ENCODE assay signal across 22 cellular contexts in genomic region chr6:20379231-20379630, GRCh38.
"Had no signal": no experiment of that assay in that cellular context is flagged by ENCODE, and none has a peak within 500 bp of the region (broad histone marks: within the 10 kb centered on the region; RNA-seq: fewer than 3 reads in every experiment).

No MANE protein-coding gene starts in this region.

- ATAC-seq: activated T-cell treated with anti-CD3 and anti-CD28 coated beads, Interleukin-2, amount 50 U/mL, for 72 hours; body of pancreas; natural killer cell had no signal

- H3K9me3 ChIP-seq: body of pancreas, left ventricle myocardium inferior, neutrophil, tibial nerve, uterus had no signal

- H3K4me3 ChIP-seq: body of pancreas, left ventricle myocardium inferior, tibial nerve, uterus had no signal

- FAIRE-seq: colon, TTC549 had no signal

- H3K4me1 ChIP-seq: body of pancreas, left ventricle myocardium inferior, uterus had no signal

- H3K4me3 Mint-ChIP-seq: activated B cell treated with CpG ODN at 0.5 μM for 24 hours; activated CD4-positive, alpha-beta T cell treated with anti-CD3 and anti-CD28 coated beads, Interleukin-2, amount 10 ng/mL, durations not matched to agents 24 days and 14 days; activated naive CD8-positive, alpha-beta T cell; activated T-cell treated with anti-CD3 and anti-CD28 coated beads, Interleukin-2, amount 50 U/mL, for 72 hours; memory B cell; natural killer cell had no signal

- H3K36me3 ChIP-seq: left ventricle myocardium inferior, neutrophil, tibial nerve, uterus had no signal

- H3K27ac ChIP-seq: body of pancreas, left ventricle myocardium inferior, neutrophil, tibial nerve, uterus had no signal

- H3K9me3 Mint-ChIP-seq: activated B cell treated with CpG ODN at 0.5 μM for 24 hours; activated T-cell treated with anti-CD3 and anti-CD28 coated beads, Interleukin-2, amount 50 U/mL, for 72 hours; memory B cell; natural killer cell had no signal

- H3K27ac Mint-ChIP-seq: activated B cell treated with CpG ODN at 0.5 μM for 24 hours; activated CD4-positive, alpha-beta T cell treated with anti-CD3 and anti-CD28 coated beads, Interleukin-2, amount 10 ng/mL, durations not matched to agents 24 days and 14 days; activated naive CD8-positive, alpha-beta T cell; activated T-cell treated with anti-CD3 and anti-CD28 coated beads, Interleukin-2, amount 50 U/mL, for 72 hours; memory B cell had no signal

- DNase-seq: activated B cell treated with CpG ODN at 0.5 μM for 24 hours; activated CD4-positive, alpha-beta T cell treated with anti-CD3 and anti-CD28 coated beads, Interleukin-2, amount 10 ng/mL, durations not matched to agents 24 days and 14 days; activated CD8-positive, alpha-beta memory T cell treated with anti-CD3 and anti-CD28 coated beads, Interleukin-2, amount 50 U/mL, for 48 hours; activated gamma-delta T cell; activated T-cell treated with anti-CD3 and anti-CD28 coated beads, Interleukin-2, amount 50 U/mL, for 72 hours; amniotic stem cell; body of pancreas; caudate nucleus; glutamatergic neuron; left ventricle myocardium inferior; natural killer cell; stimulated activated CD4-positive, alpha-beta T cell treated with anti-CD3 and anti-CD28 coated beads, Interleukin-4, amount 100 ng/mL, for 4 hours; stimulated activated CD8-positive, alpha-beta memory T cell treated with anti-CD3 and anti-CD28 coated beads, Interleukin-4, amount 100 ng/mL, for 48 hours; stimulated activated naive CD4-positive, alpha-beta T cell treated with Interleukin-2 at 50 U/mL for 16 hours; substantia nigra; uterus had no signal

- H3K27me3 Mint-ChIP-seq: activated CD4-positive, alpha-beta T cell treated with anti-CD3 and anti-CD28 coated beads, Interleukin-2, amount 10 ng/mL, durations not matched to agents 24 days and 14 days; activated naive CD8-positive, alpha-beta T cell had no signal

- H3K27me3 ChIP-seq: body of pancreas, tibial nerve, uterus had no signal

- H3K36me3 Mint-ChIP-seq: memory B cell, natural killer cell had no signal
